Comparison of ENCODE assay signal across 11 cellular contexts in genomic region chr16:19393226-19394074, GRCh38. TPM values are rescaled to one million over a fixed set of nuclear protein-coding genes. Genes with fewer than 3 reads are reported as not detected.
DNase-seq lines count a peak whose midpoint lies in the region; ATAC-seq and TF ChIP-seq lines count a peak whose summit lies in the region.
"Had no signal": no experiment of that assay in that cellular context is flagged by ENCODE, and none has a peak within 500 bp of the region (broad histone marks: within the 10 kb centered on the region; RNA-seq: fewer than 3 reads in every experiment).

No MANE protein-coding gene starts in this region.

- TF ChIP-seq CTCF in endothelial cell (IDR thresholded peaks at IDR 0.05; ENCODE audit: unreplicated experiment) (no peak), nephron (IDR thresholded peaks at IDR 0.05; ENCODE audit: unreplicated experiment in 3 of 3) (no peak)

- H3K9me3 Mint-ChIP-seq in endothelial cell (ENCODE audit: unreplicated experiment) = no peaks in the 10 kb centered on the region
- H3K9me3 Mint-ChIP-seq in nephron = peaks cover 6% of the 10 kb centered on the region

- peaks cover 32% of the 10 kb centered on the region for H3K4me1 Mint-ChIP-seq in endothelial cell (ENCODE audit: unreplicated experiment)
- peaks cover 19% of the 10 kb centered on the region for H3K4me1 Mint-ChIP-seq in nephron

- H3K4me3 Mint-ChIP-seq in endothelial cell (ENCODE audit: unreplicated experiment) (no peak overlapping the region), nephron (peak overlapping the region in 1 of 3 experiments; percentile 6)

- H3K27ac Mint-ChIP-seq in endothelial cell (ENCODE audit: unreplicated experiment) (peak overlapping the region; percentile 89), nephron (peak overlapping the region; percentile 65 to 76 (median 72))

- DNase-seq in DMS79 (lab: John Stamatoyannopoulos, UW) = peak; percentile 53
- DNase-seq in NCI-H82 (lab: John Stamatoyannopoulos, UW) = peak; percentile 91
- no peak for DNase-seq in endothelial cell (ENCODE audit: low spot score)
- DNase-seq in GM03348 (ENCODE audit: low spot score) = no peak
- no peak for DNase-seq in T-helper 9 cell
- DNase-seq: head of caudate nucleus, NCI-H2171 treated with DMSO at 0.1 percent for 48 hours, pancreas had no signal

- H3K36me3 Mint-ChIP-seq in endothelial cell (ENCODE audit: low read depth, unreplicated experiment) = peaks cover 4% of the 10 kb centered on the region
- no peaks in the 10 kb centered on the region for H3K36me3 Mint-ChIP-seq in nephron (ENCODE audit: low read depth)

- ATAC-seq in GM21447 (IDR thresholded peaks at IDR 0.05; ENCODE audit: unreplicated experiment) (no peak), GM21723 (IDR thresholded peaks at IDR 0.05; ENCODE audit: unreplicated experiment) (no peak)
- ATAC-seq: pancreas had no signal

- no peaks in the 10 kb centered on the region for H3K27me3 Mint-ChIP-seq in endothelial cell (ENCODE audit: unreplicated experiment)
- peaks cover 5% of the 10 kb centered on the region for H3K27me3 Mint-ChIP-seq in nephron (ENCODE audit: low read depth)

RNA-seq across cellular contexts. Expression of gene TMC5, which starts 24.2 kb away (rescaled TPM):
- 0.69 TPM for total RNA-seq in endothelial cell (ENCODE audit: unreplicated experiment)

Comparison
In these comparisons a context has a peak if more than half of its experiments do, and no peak if none do; other contexts are left out.
1. DNase-seq: peak in DMS79 (single experiment) and NCI-H82 (single experiment); none in endothelial cell (single experiment), GM03348 (single experiment) and T-helper 9 cell (single experiment).